Comparison of ENCODE assay signal across 8 cellular contexts in the genomic region with DNA sequence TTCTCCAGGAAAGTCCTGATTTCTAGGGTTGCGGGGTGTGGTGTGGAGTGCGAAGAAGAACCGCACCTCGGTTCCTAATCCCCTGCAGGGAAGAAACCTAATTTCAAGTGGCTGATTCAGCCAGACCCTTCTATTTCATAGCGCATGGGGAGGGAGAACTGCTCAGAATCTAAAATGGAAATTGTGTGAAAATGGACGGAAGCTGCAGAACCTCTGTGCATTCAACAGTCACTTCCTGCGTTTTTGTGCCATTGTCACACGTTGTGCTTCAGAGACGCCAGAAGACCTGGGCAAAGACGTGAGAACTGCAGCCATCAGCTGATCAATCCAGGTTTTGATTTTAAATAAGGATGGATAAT. TPM values are rescaled to one million over a fixed set of nuclear protein-coding genes. Genes with fewer than 3 reads are reported as not detected.
DNase-seq lines count a peak whose midpoint lies in the region; ATAC-seq, FAIRE-seq and TF ChIP-seq lines count a peak whose summit lies in the region.

No MANE protein-coding gene starts in this region.

- H3K27me3 ChIP-seq in left ventricle myocardium inferior (ENCODE audit: low read depth) (peaks cover 75% of the 10 kb centered on the region), small intestine (ENCODE audit: control insufficient read depth in 2 of 2, insufficient read depth in 2 of 2, low read length in 2 of 2) (no peaks in the 10 kb centered on the region)

- H3K4me1 ChIP-seq in left ventricle myocardium inferior: peaks cover 22% of the 10 kb centered on the region
- H3K4me1 ChIP-seq in small intestine (ENCODE audit: control insufficient read depth in 2 of 2, insufficient read depth in 1 of 2, low read depth in 1 of 2, low read length in 1 of 2): peaks cover 0 to 4% of the 10 kb centered on the region in 2 donors

- WGBS in small intestine, 3 donors: 7 to 10% (median 7%) methylated on average over 10 of the region's 10 CpGs

- peak; percentile 24 for ATAC-seq in HG03066 (IDR thresholded peaks at IDR 0.05; ENCODE audit: low read depth, unreplicated experiment)
- peak; percentile 46 for ATAC-seq in activated CD8-positive, alpha-beta T cell treated with anti-CD3 and anti-CD28 coated beads, Interleukin-2, amount 10 ng/mL, durations not matched to agents 7 days and 5 days

- POLR2A ChIA-PET in activated CD8-positive, alpha-beta T cell treated with anti-CD3 and anti-CD28 coated beads, Interleukin-2, amount 10 ng/mL, durations not matched to agents 7 days and 5 days (lab: Charles Lee): interaction anchor here (0.6 to 1.3 kb wide), 10 partner anchors 8 to 523 kb away, joined by 3 to 14 read pairs (median 3); a partner anchor contains a TSS

- TF ChIP-seq CTCF in left ventricle myocardium inferior (IDR thresholded peaks at IDR 0.05; ENCODE audit: borderline replicate concordance): no peak

- H3K36me3 ChIP-seq in left ventricle myocardium inferior: no peaks in the 10 kb centered on the region
- H3K36me3 ChIP-seq in small intestine (ENCODE audit: control insufficient read depth in 2 of 2, insufficient read depth in 2 of 2, low read length in 2 of 2): no peaks in the 10 kb centered on the region

- FAIRE-seq in small intestine (lab: Jason Lieb, UNC): no peak

- peaks cover 54% of the 10 kb centered on the region for H3K4me1 Mint-ChIP-seq in activated CD8-positive, alpha-beta T cell treated with anti-CD3 and anti-CD28 coated beads, Interleukin-2, amount 10 ng/mL, durations not matched to agents 7 days and 5 days (ENCODE audit: low read depth)

- H3K27ac ChIP-seq in left ventricle myocardium inferior (replicated peaks) (no peak overlapping the region), small intestine (ENCODE audit: low read depth in 1 of 2, low read length in 1 of 2) (peak overlapping the region; percentile 72 to 87)

- peak overlapping the region; percentile 92 for H3K4me3 Mint-ChIP-seq in activated CD8-positive, alpha-beta T cell treated with anti-CD3 and anti-CD28 coated beads, Interleukin-2, amount 10 ng/mL, durations not matched to agents 7 days and 5 days

- H3K4me3 ChIP-seq in left ventricle myocardium inferior (peak overlapping the region; percentile 71), small intestine (ENCODE audit: low read depth in 1 of 2, low read length in 2 of 2) (peak overlapping the region; percentile 85 to 88)

- H3K36me3 Mint-ChIP-seq in activated CD8-positive, alpha-beta T cell treated with anti-CD3 and anti-CD28 coated beads, Interleukin-2, amount 10 ng/mL, durations not matched to agents 7 days and 5 days (ENCODE audit: low read depth): peaks cover 38% of the 10 kb centered on the region

- DNase-seq in NCI-H1417 (lab: John Stamatoyannopoulos, UW) (peak in 2 of 3 experiments; percentile 57 to 64), NCI-H1417 treated with DMSO at 0.1 percent for 48 hours (lab: John Stamatoyannopoulos, UW) (no peak), left ventricle myocardium inferior (no peak), small intestine (peak; percentile 35), GOT3 (lab: John Stamatoyannopoulos, UW) (no peak), NCI-H2107 (lab: John Stamatoyannopoulos, UW) (no peak)
- peak; percentile 69 for DNase-seq in activated CD8-positive, alpha-beta T cell treated with anti-CD3 and anti-CD28 coated beads, Interleukin-2, amount 10 ng/mL, durations not matched to agents 7 days and 5 days

- intact Hi-C loops in left ventricle myocardium inferior (cut with micrococcal nuclease): no loop called here

- peak overlapping the region; percentile 98 for H3K27ac Mint-ChIP-seq in activated CD8-positive, alpha-beta T cell treated with anti-CD3 and anti-CD28 coated beads, Interleukin-2, amount 10 ng/mL, durations not matched to agents 7 days and 5 days

- CTCF ChIA-PET in activated CD8-positive, alpha-beta T cell treated with anti-CD3 and anti-CD28 coated beads, Interleukin-2, amount 10 ng/mL, durations not matched to agents 7 days and 5 days (lab: Charles Lee): interaction anchor here (0.7 to 1.9 kb wide), 4 partner anchors 18 to 101 kb away, joined by 3 to 12 read pairs (median 7); a partner anchor contains a TSS

- no peaks in the 10 kb centered on the region for H3K27me3 Mint-ChIP-seq in activated CD8-positive, alpha-beta T cell treated with anti-CD3 and anti-CD28 coated beads, Interleukin-2, amount 10 ng/mL, durations not matched to agents 7 days and 5 days (ENCODE audit: low read depth)

- H3K9me3 ChIP-seq in left ventricle myocardium inferior (replicated peaks) (no peaks in the 10 kb centered on the region), small intestine (ENCODE audit: control insufficient read depth, low read depth) (no peaks in the 10 kb centered on the region)

- no peaks in the 10 kb centered on the region for H3K9me3 Mint-ChIP-seq in activated CD8-positive, alpha-beta T cell treated with anti-CD3 and anti-CD28 coated beads, Interleukin-2, amount 10 ng/mL, durations not matched to agents 7 days and 5 days (ENCODE audit: insufficient read depth)

RNA-seq across cellular contexts. Expression of a gene that starts 1.2 kb away (rescaled TPM):
- 10 to 100 TPM; 34.8 to 35.0 TPM for total RNA-seq in activated CD8-positive, alpha-beta T cell treated with anti-CD3 and anti-CD28 coated beads, Interleukin-2, amount 10 ng/mL, durations not matched to agents 7 days and 5 days
- total RNA-seq in left ventricle myocardium inferior: 0.69 TPM
- polyA plus RNA-seq in small intestine: 1 to 10 TPM in 1 of 3 donors, under 1 TPM in 2; 0.45 to 3.0 (median 0.54) TPM

RNA-seq across cellular contexts. Expression of a gene that starts 18.6 kb away (rescaled TPM):
- total RNA-seq in activated CD8-positive, alpha-beta T cell treated with anti-CD3 and anti-CD28 coated beads, Interleukin-2, amount 10 ng/mL, durations not matched to agents 7 days and 5 days: 10 to 100 TPM; 15.3 to 16.6 TPM
- 5.0 TPM for total RNA-seq in left ventricle myocardium inferior
- polyA plus RNA-seq in small intestine: 1 to 10 TPM in 2 of 3 donors, under 1 TPM in 1; 0.89 to 4.7 (median 1.4) TPM

Comparison
In these comparisons a context has a peak if more than half of its experiments do, and no peak if none do; other contexts are left out.
1. DNase-seq: peak in NCI-H1417 (2 of 3), activated CD8-positive, alpha-beta T cell treated with anti-CD3 and anti-CD28 coated beads, Interleukin-2, amount 10 ng/mL, durations not matched to agents 7 days and 5 days (single experiment) and small intestine (single experiment); none in NCI-H1417 treated with DMSO at 0.1 percent for 48 hours (single experiment), left ventricle myocardium inferior (single experiment), GOT3 (single experiment) and NCI-H2107 (single experiment).
2. RNA of a gene that starts 1.2 kb away (total RNA-seq): 34.8 to 35.0 TPM in activated CD8-positive, alpha-beta T cell treated with anti-CD3 and anti-CD28 coated beads, Interleukin-2, amount 10 ng/mL, durations not matched to agents 7 days and 5 days; 0.69 TPM in left ventricle myocardium inferior (single experiment); every median in the first group is over 10 times any median in the second.